In genomic region chr2:223269386-223269785, GRCh38 we compare ENCODE assay signal across 14 cellular contexts.
DNase-seq lines count a peak whose midpoint lies in the region; ATAC-seq and TF ChIP-seq lines count a peak whose summit lies in the region.
"Had no signal": no experiment of that assay in that cellular context is flagged by ENCODE, and none has a peak within 500 bp of the region (broad histone marks: within the 10 kb centered on the region; RNA-seq: fewer than 3 reads in every experiment).

No MANE protein-coding gene starts in this region.

- no peak overlapping the region for H2AFZ ChIP-seq in mesenchymal stem cell (ENCODE audit: low read depth, low read length)

- H3K9me3 ChIP-seq in mesenchymal stem cell (ENCODE audit: control insufficient read depth, low read length) (no peaks in the 10 kb centered on the region), aorta (ENCODE audit: control insufficient read depth, low read length) (no peaks in the 10 kb centered on the region)
- H3K9me3 ChIP-seq: BLaER1, Caco-2 had no signal

- no peak overlapping the region for H3K9ac ChIP-seq in mesenchymal stem cell (ENCODE audit: low read length)
- H3K9ac ChIP-seq: BLaER1 had no signal

- intact Hi-C loops in aorta (cut with DNase I), result no loop called here

- H3K4ac ChIP-seq in mesenchymal stem cell (ENCODE audit: low read depth in 1 of 2, low read length in 2 of 2), result no peak overlapping the region

- H3K4me2 ChIP-seq in mesenchymal stem cell (ENCODE audit: low read length, poor library complexity, severe bottlenecking), result no peak overlapping the region
- H3K4me2 ChIP-seq: BLaER1 had no signal

- H3K14ac ChIP-seq in mesenchymal stem cell (ENCODE audit: low read length in 2 of 2), result no peak overlapping the region

- no peak overlapping the region for H3K18ac ChIP-seq in mesenchymal stem cell (ENCODE audit: low read depth in 1 of 2, low read length in 2 of 2)

- DNase-seq in AG10803 (ENCODE audit: low read depth) (peak; percentile 11), GM03348 (ENCODE audit: low spot score) (peak; percentile 16), amniotic epithelial cell (ENCODE audit: low read depth) (peak; percentile 16), mesenchymal stem cell (no peak), pons (ENCODE audit: low spot score) (no peak), aorta (no peak)
- DNase-seq: AML-193; Caco-2; CD8-positive, alpha-beta memory T cell; KBM-7 had no signal

- H3K4me1 ChIP-seq in mesenchymal stem cell (ENCODE audit: control insufficient read depth, insufficient read depth, low read depth, low read length) (peaks cover 2% of the 10 kb centered on the region), aorta (ENCODE audit: control insufficient read depth in 1 of 2, insufficient read depth in 2 of 2, low read length in 2 of 2) (no peaks in the 10 kb centered on the region)
- H3K4me1 ChIP-seq: BLaER1, Caco-2 had no signal

- no peak overlapping the region for H3K23ac ChIP-seq in mesenchymal stem cell (ENCODE audit: low read length in 2 of 2)

- no peak overlapping the region for H2BK15ac ChIP-seq in mesenchymal stem cell (ENCODE audit: low read depth, poor library complexity, severe bottlenecking)

- H2BK5ac ChIP-seq in mesenchymal stem cell (ENCODE audit: low read depth, low read length, poor library complexity, severe bottlenecking), result no peak overlapping the region

- no peak for TF ChIP-seq CTCF in AG10803 (conservative IDR thresholded peaks at IDR 0.05; ENCODE audit: low read length)

- peak overlapping the region; percentile 20 for H3K27ac ChIP-seq in mesenchymal stem cell (ENCODE audit: low read length, poor library complexity, severe bottlenecking)
- no peak overlapping the region for H3K27ac ChIP-seq in aorta (ENCODE audit: low read depth in 1 of 2, low read length in 2 of 2)
- H3K27ac ChIP-seq: BLaER1 had no signal

- no peak overlapping the region for H2BK12ac ChIP-seq in mesenchymal stem cell (ENCODE audit: low read length in 2 of 2)

- ATAC-seq in GM21723 (IDR thresholded peaks at IDR 0.05; ENCODE audit: unreplicated experiment) (no peak), aorta (ENCODE audit: low FRiP score) (no peak), HG02885 (IDR thresholded peaks at IDR 0.05; ENCODE audit: poor library complexity, unreplicated experiment) (no peak)
- ATAC-seq: HCT116 had no signal

- H3K36me3 ChIP-seq in mesenchymal stem cell (ENCODE audit: control insufficient read depth in 1 of 2, insufficient read depth in 2 of 2, low read depth in 1 of 2, low read length in 2 of 2) (no peaks in the 10 kb centered on the region), aorta (ENCODE audit: control insufficient read depth in 1 of 2, insufficient read depth in 2 of 2, low read length in 1 of 2) (no peaks in the 10 kb centered on the region)
- H3K36me3 ChIP-seq: BLaER1 had no signal

- no peaks in the 10 kb centered on the region for H3K79me1 ChIP-seq in mesenchymal stem cell (replicated peaks; ENCODE audit: low read length, poor library complexity, severe bottlenecking)

- no CpG with 5 or more reads among the region's 1 CpG for WGBS in mesenchymal stem cell
- 71 to 86% methylated on average over 1 of the region's 1 CpG for WGBS in aorta, 2 donors

- H2BK120ac ChIP-seq in mesenchymal stem cell (ENCODE audit: low read depth, low read length), result no peak overlapping the region

- H2AK5ac ChIP-seq in mesenchymal stem cell (ENCODE audit: low read length, severe bottlenecking), result no peak overlapping the region

- H3K27me3 ChIP-seq in mesenchymal stem cell (ENCODE audit: control insufficient read depth in 1 of 2, insufficient read depth in 1 of 2, low read length in 2 of 2) (no peaks in the 10 kb centered on the region), aorta (ENCODE audit: control insufficient read depth in 1 of 2, insufficient read depth in 2 of 2, low read length in 1 of 2) (no peaks in the 10 kb centered on the region)
- H3K27me3 ChIP-seq: BLaER1 had no signal

- no peak overlapping the region for H4K91ac ChIP-seq in mesenchymal stem cell (ENCODE audit: low read length)

- no peak overlapping the region for H4K8ac ChIP-seq in mesenchymal stem cell (ENCODE audit: low read length)

- H3K4me3 ChIP-seq in AG10803 (ENCODE audit: low read length) (no peak overlapping the region), mesenchymal stem cell (ENCODE audit: insufficient read depth in 1 of 2, low read depth in 1 of 2, low read length in 2 of 2) (no peak overlapping the region), aorta (ENCODE audit: low read length in 2 of 2) (no peak overlapping the region)
- H3K4me3 ChIP-seq: BLaER1 had no signal

Comparison
In these comparisons a context has a peak if more than half of its experiments do, and no peak if none do; other contexts are left out.
1. DNase-seq: peak in AG10803 (single experiment), GM03348 (single experiment) and amniotic epithelial cell (single experiment); none in mesenchymal stem cell (single experiment), pons (single experiment) and aorta (0 of 2).